In genomic region chr1:94115900-94116436, GRCh38 we compare ENCODE assay signal across 19 cellular contexts. TPM values are rescaled to one million over a fixed set of nuclear protein-coding genes. Genes with fewer than 3 reads are reported as not detected.
A peak's percentile ranks its signal among the peaks of the same experiment; 100 is the strongest.
DNase-seq lines count a peak whose midpoint lies in the region; TF ChIP-seq lines count a peak whose summit lies in the region.
"Had no signal": no experiment of that assay in that cellular context is flagged by ENCODE, and none has a peak within 500 bp of the region (broad histone marks: within the 10 kb centered on the region; RNA-seq: fewer than 3 reads in every experiment).

No MANE protein-coding gene starts in this region.

- H3K4me3 ChIP-seq in BJ (ENCODE audit: low read depth, low read length): no peak overlapping the region
- no peak overlapping the region for H3K4me3 ChIP-seq in HUES48 (ENCODE audit: low read depth, low read length)
- H3K4me3 ChIP-seq in parathyroid adenoma (ENCODE audit: low read depth, low read length): no peak overlapping the region
- H3K4me3 ChIP-seq: stomach had no signal

- H3K9ac ChIP-seq in HUES48 (ENCODE audit: low read depth, low read length) (no peak overlapping the region), parathyroid adenoma (no peak overlapping the region)

- POLR2A ChIA-PET in BJ (lab: Charles Lee): no interaction called here

- DNase-seq in BJ (ENCODE audit: low read depth): peak; percentile 58
- peak; percentile 71 for DNase-seq in fibroblast of peridontal ligament (ENCODE audit: extremely low read depth)
- DNase-seq in H4 (ENCODE audit: low spot score): no peak
- DNase-seq in NCI-H1417 (lab: John Stamatoyannopoulos, UW): no peak
- DNase-seq in SHP77 treated with DMSO at 0.1 percent for 48 hours (lab: John Stamatoyannopoulos, UW): no peak
- DNase-seq in effector CD4-positive, alpha-beta T cell: no peak
- DNase-seq: ACHN; aorta; cerebellar nuclear complex; foreskin keratinocyte; kidney glomerular epithelial cell; NCI-H1436 treated with DMSO at 0.1 percent for 48 hours; NCI-H774; PC-3; stimulated activated CD4-positive, alpha-beta T cell treated with anti-CD3 and anti-CD28 coated beads, Interleukin-2, amount 100 ng/mL, for 24 hours; stomach had no signal

- no peak overlapping the region for H3K4me2 ChIP-seq in parathyroid adenoma (ENCODE audit: low read length)

- H3K9me3 ChIP-seq in HUES48 (ENCODE audit: control insufficient read depth, insufficient read depth, low read length): no peaks in the 10 kb centered on the region
- H3K9me3 ChIP-seq in parathyroid adenoma (ENCODE audit: control insufficient read depth, low read length): no peaks in the 10 kb centered on the region
- H3K9me3 ChIP-seq: neutrophil, stomach had no signal

- H3K79me2 ChIP-seq in parathyroid adenoma: no peaks in the 10 kb centered on the region

- CTCF ChIA-PET in BJ (lab: Yijun Ruan, JAX): interaction anchor here (0.6 kb wide), 1 partner anchor 32 kb away, joined by 3 read pairs; no protein-coding TSS in a partner anchor

- no peaks in the 10 kb centered on the region for H3K27me3 ChIP-seq in BJ (ENCODE audit: control insufficient read depth, insufficient read depth, low read length)
- peaks cover 27% of the 10 kb centered on the region for H3K27me3 ChIP-seq in HUES48 (ENCODE audit: control insufficient read depth, insufficient read depth, low read length)
- no peaks in the 10 kb centered on the region for H3K27me3 ChIP-seq in parathyroid adenoma (ENCODE audit: control insufficient read depth, insufficient read depth, low read length)
- H3K27me3 ChIP-seq: foreskin keratinocyte had no signal

- TF ChIP-seq CTCF in BJ (IDR thresholded peaks at IDR 0.05; ENCODE audit: insufficient read depth, low read depth, low read length) (no peak), parathyroid adenoma (IDR thresholded peaks at IDR 0.05) (no peak)

- H3K4me1 ChIP-seq in HUES48 (ENCODE audit: control insufficient read depth, insufficient read depth, low read length): peaks cover 42% of the 10 kb centered on the region
- H3K4me1 ChIP-seq in parathyroid adenoma: peaks cover 2% of the 10 kb centered on the region
- H3K4me1 ChIP-seq: foreskin keratinocyte, stomach had no signal

- H3K27ac ChIP-seq in HUES48 (ENCODE audit: low read depth, low read length) (peak overlapping the region; percentile 72), parathyroid adenoma (peak overlapping the region; percentile 40)
- H3K27ac ChIP-seq: foreskin keratinocyte, neutrophil, stomach had no signal

- H2AFZ ChIP-seq in parathyroid adenoma: peak overlapping the region; percentile 66

- H3K36me3 ChIP-seq in BJ (ENCODE audit: control insufficient read depth, insufficient read depth, low read length) (no peaks in the 10 kb centered on the region), HUES48 (ENCODE audit: control insufficient read depth, insufficient read depth, low read length) (no peaks in the 10 kb centered on the region), parathyroid adenoma (ENCODE audit: control insufficient read depth, insufficient read depth, low read length) (no peaks in the 10 kb centered on the region)
- H3K36me3 ChIP-seq: neutrophil, stomach had no signal

RNA-seq across cellular contexts. Expression of gene ABCA4, which starts 5.0 kb away (rescaled TPM):
- 0.22 and 0.25 TPM in 2 replicates for polyA plus RNA-seq in BJ (2011; rRNA removed)
- polyA minus RNA-seq in BJ (2011; rRNA and poly(A)+ RNA removed): 0.28 and 0.82 TPM in 2 replicates
- total RNA-seq in H4 (2014; rRNA removed; shearing (Covaris generic)): 1.0 and 1.1 TPM in 2 replicates
- total RNA-seq: foreskin keratinocyte had no signal
- polyA plus RNA-seq: foreskin keratinocyte had no signal

Comparison
In these comparisons a context has a peak if more than half of its experiments do, and no peak if none do; other contexts are left out.
1. DNase-seq: peak in BJ (single experiment) and fibroblast of peridontal ligament (single experiment); none in H4 (single experiment), NCI-H1417 (0 of 3), SHP77 treated with DMSO at 0.1 percent for 48 hours (single experiment) and effector CD4-positive, alpha-beta T cell (single experiment).